ENCODE assay signal across 31 cellular contexts in the genomic region with DNA sequence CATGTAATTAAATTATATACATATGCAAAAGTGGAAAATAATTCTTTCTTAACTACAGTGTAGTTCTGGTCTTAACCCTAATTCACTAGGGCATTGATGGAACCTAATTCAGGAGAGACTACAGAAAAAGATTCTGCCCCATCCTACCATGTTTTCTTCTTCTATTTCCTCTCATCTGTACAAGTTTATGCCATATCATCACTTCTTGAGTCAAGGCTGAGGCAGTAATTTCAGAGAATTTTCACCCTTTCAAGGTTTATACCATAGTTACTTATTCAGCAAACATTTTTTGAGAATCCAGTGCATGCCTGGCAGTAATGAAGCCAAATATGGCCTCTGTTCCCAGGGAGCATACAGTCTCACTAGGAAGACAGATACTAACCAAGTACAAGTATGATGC. TPM values are rescaled to one million over a fixed set of nuclear protein-coding genes. Genes with fewer than 3 reads are reported as not detected.
"Had no signal": no experiment of that assay in that cellular context is flagged by ENCODE, and none has a peak within 500 bp of the region (broad histone marks: within the 10 kb centered on the region; RNA-seq: fewer than 3 reads in every experiment).

No MANE protein-coding gene starts in this region.

- H3K4me3 Mint-ChIP-seq: naive thymus-derived CD4-positive, alpha-beta T cell; natural killer cell; nephron; stimulated activated effector memory CD8-positive, alpha-beta T cell treated with anti-CD3 and anti-CD28 coated beads, Interleukin-12 subunit alpha, Interleukin-12 subunit beta, amount 100 ng/mL, for 72 hours; stimulated activated naive B cell treated with anti-CD40 and anti-IgM and Interleukin-4, amounts not matched to agents 10 μg/mL and 1 μg/mL and 100 μg/mL, for 72 hours; stimulated activated naive CD8-positive, alpha-beta T cell treated with anti-CD3 and anti-CD28 coated beads, Interleukin-15, Interleukin-2, amounts not matched to agents 100 ng/mL and 50 ng/mL, for 24 hours had no signal

- H3K36me3 ChIP-seq: neutrophil, ovary, sigmoid colon, stomach, thoracic aorta, thyroid gland, tibial nerve, upper lobe of left lung, vagina had no signal

- H3K36me3 Mint-ChIP-seq: naive thymus-derived CD4-positive, alpha-beta T cell; natural killer cell; stimulated activated effector memory CD8-positive, alpha-beta T cell treated with anti-CD3 and anti-CD28 coated beads, Interleukin-12 subunit alpha, Interleukin-12 subunit beta, amount 100 ng/mL, for 72 hours; stimulated activated naive B cell treated with anti-CD40 and anti-IgM and Interleukin-4, amounts not matched to agents 10 μg/mL and 1 μg/mL and 100 μg/mL, for 72 hours had no signal

- H3K9me3 ChIP-seq: neutrophil, ovary, psoas muscle, sigmoid colon, stomach, thoracic aorta, thyroid gland, tibial nerve, upper lobe of left lung, vagina had no signal

- H3K9ac ChIP-seq: parathyroid adenoma had no signal

- H3K79me2 ChIP-seq: parathyroid adenoma had no signal

- H3K4me1 Mint-ChIP-seq: naive thymus-derived CD4-positive, alpha-beta T cell; natural killer cell; nephron; stimulated activated effector memory CD8-positive, alpha-beta T cell treated with anti-CD3 and anti-CD28 coated beads, Interleukin-12 subunit alpha, Interleukin-12 subunit beta, amount 100 ng/mL, for 72 hours; stimulated activated naive B cell treated with anti-CD40 and anti-IgM and Interleukin-4, amounts not matched to agents 10 μg/mL and 1 μg/mL and 100 μg/mL, for 72 hours had no signal

- H3K4me1 ChIP-seq: parathyroid adenoma, psoas muscle, sigmoid colon, stomach, thyroid gland, tibial nerve, upper lobe of left lung, vagina had no signal

- H3K27ac ChIP-seq: neutrophil, ovary, parathyroid adenoma, psoas muscle, sigmoid colon, stomach, thoracic aorta, thyroid gland, tibial nerve, upper lobe of left lung, vagina had no signal

- DNase-seq: naive thymus-derived CD4-positive, alpha-beta T cell; natural killer cell; nucleus accumbens; ovary; posterior cingulate gyrus; psoas muscle; right cardiac atrium; sigmoid colon; small intestine; stimulated activated CD4-positive, alpha-beta T cell treated with anti-CD3 and anti-CD28 coated beads, Interleukin-15, amount 100 ng/mL, for 24 hours; stimulated activated CD4-positive, alpha-beta T cell treated with anti-CD3 and anti-CD28 coated beads, Interleukin-2, amount 100 ng/mL, for 24 hours; stimulated activated CD4-positive, alpha-beta T cell treated with anti-CD3 and anti-CD28 coated beads, Interleukin-2, amount 100 ng/mL, for 48 hours; stimulated activated CD4-positive, alpha-beta T cell treated with anti-CD3 and anti-CD28 coated beads, Interleukin-4, amount 100 ng/mL, for 24 hours; stimulated activated naive B cell treated with anti-CD40 and anti-IgM and Interleukin-4, amounts not matched to agents 10 μg/mL and 1 μg/mL and 100 μg/mL, for 72 hours; stimulated activated naive CD4-positive, alpha-beta T cell treated with Interleukin-2 at 50 U/mL for 16 hours; stomach; thyroid gland; trophoblast cell; upper lobe of left lung had no signal

- H3K27ac Mint-ChIP-seq: naive thymus-derived CD4-positive, alpha-beta T cell; natural killer cell; nephron; progenitor cell of endocrine pancreas; stimulated activated effector memory CD8-positive, alpha-beta T cell treated with anti-CD3 and anti-CD28 coated beads, Interleukin-12 subunit alpha, Interleukin-12 subunit beta, amount 100 ng/mL, for 72 hours; stimulated activated naive B cell treated with anti-CD40 and anti-IgM and Interleukin-4, amounts not matched to agents 10 μg/mL and 1 μg/mL and 100 μg/mL, for 72 hours; stimulated activated naive CD8-positive, alpha-beta T cell treated with anti-CD3 and anti-CD28 coated beads, Interleukin-15, Interleukin-2, amounts not matched to agents 100 ng/mL and 50 ng/mL, for 24 hours had no signal

- FAIRE-seq: urothelium cell line had no signal

- H3K4me3 ChIP-seq: ovary, psoas muscle, sigmoid colon, stomach, thoracic aorta, thyroid gland, tibial nerve, upper lobe of left lung, vagina had no signal

- H3K9me3 Mint-ChIP-seq: naive thymus-derived CD4-positive, alpha-beta T cell; nephron; stimulated activated effector memory CD8-positive, alpha-beta T cell treated with anti-CD3 and anti-CD28 coated beads, Interleukin-12 subunit alpha, Interleukin-12 subunit beta, amount 100 ng/mL, for 72 hours; stimulated activated naive B cell treated with anti-CD40 and anti-IgM and Interleukin-4, amounts not matched to agents 10 μg/mL and 1 μg/mL and 100 μg/mL, for 72 hours; stimulated activated naive CD8-positive, alpha-beta T cell treated with anti-CD3 and anti-CD28 coated beads, Interleukin-15, Interleukin-2, amounts not matched to agents 100 ng/mL and 50 ng/mL, for 24 hours had no signal

- H2AFZ ChIP-seq: parathyroid adenoma had no signal

- H3K27me3 ChIP-seq: ovary, sigmoid colon, stomach, thyroid gland, tibial nerve, upper lobe of left lung, vagina had no signal

- ATAC-seq: naive thymus-derived CD4-positive, alpha-beta T cell; natural killer cell; psoas muscle; right cardiac atrium; stimulated activated effector memory CD8-positive, alpha-beta T cell treated with anti-CD3 and anti-CD28 coated beads, Interleukin-12 subunit alpha, Interleukin-12 subunit beta, amount 100 ng/mL, for 72 hours; stimulated activated naive B cell treated with anti-CD40 and anti-IgM and Interleukin-4, amounts not matched to agents 10 μg/mL and 1 μg/mL and 100 μg/mL, for 72 hours had no signal

RNA-seq across cellular contexts. Expression of a gene that starts 33.4 kb away (rescaled TPM):
- total RNA-seq: naive thymus-derived CD4-positive, alpha-beta T cell; natural killer cell; temporal lobe had no signal
- polyA plus RNA-seq: naive thymus-derived CD4-positive, alpha-beta T cell; neural cell had no signal
